In the genomic region with DNA sequence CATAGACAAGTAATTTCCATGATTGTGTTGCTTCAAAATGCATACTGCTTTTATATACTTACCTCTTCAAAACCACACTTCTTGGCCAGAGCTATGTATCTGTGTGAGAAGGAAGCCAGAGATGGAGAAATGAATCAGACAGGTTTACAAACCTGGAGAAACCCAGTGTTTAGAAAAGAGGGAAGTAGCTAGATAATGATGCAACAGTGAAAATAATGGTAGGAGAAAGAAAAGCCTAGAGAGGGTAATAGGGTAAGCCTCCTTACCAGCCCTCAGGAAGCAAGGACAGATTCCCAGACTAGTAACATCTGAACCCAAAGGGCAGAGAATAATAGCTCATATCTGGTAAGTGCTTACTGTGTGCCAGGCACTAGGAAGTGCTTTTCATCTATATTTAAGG, we compare ENCODE assay signal across 20 cellular contexts.
DNase-seq lines count a peak whose midpoint lies in the region; ATAC-seq and TF ChIP-seq lines count a peak whose summit lies in the region.
"Had no signal": no experiment of that assay in that cellular context is flagged by ENCODE, and none has a peak within 500 bp of the region (broad histone marks: within the 10 kb centered on the region; RNA-seq: fewer than 3 reads in every experiment).

No MANE protein-coding gene starts in this region.

- no peak overlapping the region for H3K4me3 Mint-ChIP-seq in GM23338
- H3K4me3 Mint-ChIP-seq: B cell; CD4-positive, alpha-beta T cell; T-helper 2 cell treated with Interferon-gamma antibody and Interleukin-4, amounts not matched to agents 5 μg/mL and 100 μg/mL, for 36 hours had no signal

- H3K4me3 ChIP-seq in BLaER1 treated with 17β-estradiol and CSF1 and Interleukin-3, amounts not matched to agents 10 nM and 100 nM = no peak overlapping the region
- no peak overlapping the region for H3K4me3 ChIP-seq in GM23338
- H3K4me3 ChIP-seq: GM12878, K562 had no signal

- no peaks in the 10 kb centered on the region for H3K9me2 ChIP-seq in GM23338 (ENCODE audit: insufficient read depth)

- peak overlapping the region; percentile 35; the same call in 1 of the 2 replicates for H2AFZ ChIP-seq in GM23338

- H3K27ac ChIP-seq in BLaER1 treated with 17β-estradiol and CSF1 and Interleukin-3, amounts not matched to agents 10 nM and 100 nM = peak overlapping the region in 9 of 11 experiments; percentile 58 to 85 (median 74); a peak in 18 of 22 replicates
- 0 out of 2 replicates have a peak overlapping the region, but pooled peaks have one; percentile 21 for H3K27ac ChIP-seq in GM23338 (ENCODE audit: low read depth)
- no peak overlapping the region for H3K27ac ChIP-seq in caudate nucleus (ENCODE audit: low read depth, low read length)

- peaks cover 6% of the 10 kb centered on the region; the same call in 2 of the 3 replicates for H3K9me3 Mint-ChIP-seq in GM23338
- H3K9me3 Mint-ChIP-seq: CD4-positive, alpha-beta T cell had no signal

- H3K36me3 Mint-ChIP-seq in GM23338 (ENCODE audit: low read depth) = peaks cover 5% of the 10 kb centered on the region

- H3F3A ChIP-seq in GM23338 (replicated peaks; ENCODE audit: low read depth) = no peaks in the 10 kb centered on the region

- ATAC-seq in GM23338 = no peak
- ATAC-seq: GM12878, HCT116, K562 had no signal

- no peaks in the 10 kb centered on the region for H3K36me3 ChIP-seq in BLaER1 treated with 17β-estradiol and CSF1 and Interleukin-3, amounts not matched to agents 10 nM and 100 nM
- no peaks in the 10 kb centered on the region for H3K36me3 ChIP-seq in GM23338 (ENCODE audit: insufficient read depth)

- no peak for TF ChIP-seq CTCF in GM23338 (conservative IDR thresholded peaks at IDR 0.05; ENCODE audit: low read depth in 2 of 2)

- H3K4me1 ChIP-seq in BLaER1 treated with 17β-estradiol and CSF1 and Interleukin-3, amounts not matched to agents 10 nM and 100 nM = peaks cover 16 to 39% (median 28%) of the 10 kb centered on the region in 10 experiments; a peak in 19 of 20 replicates
- peaks cover 10% of the 10 kb centered on the region for H3K4me1 ChIP-seq in GM23338 (ENCODE audit: insufficient read depth)

- H3K9me3 ChIP-seq in BLaER1 treated with 17β-estradiol and CSF1 and Interleukin-3, amounts not matched to agents 10 nM and 100 nM (replicated peaks in 1 of 11) = peaks cover 6 to 27% (median 13%) of the 10 kb centered on the region in 11 experiments; a peak in 20 of 22 replicates

- H3K27me3 Mint-ChIP-seq in GM23338 (ENCODE audit: insufficient read depth, low read depth, poor library complexity) = peaks cover 1% of the 10 kb centered on the region
- H3K27me3 Mint-ChIP-seq: B cell; CD4-positive, alpha-beta T cell had no signal

- H3K4me1 Mint-ChIP-seq in GM23338 = peaks cover 20% of the 10 kb centered on the region; the same call in 2 of the 3 replicates
- H3K4me1 Mint-ChIP-seq: B cell had no signal

- no peak for TF ChIP-seq POLR2A in erythroblast (IDR thresholded peaks at IDR 0.05; ENCODE audit: low read length)

- H3K27ac Mint-ChIP-seq in GM23338 = no peak overlapping the region; the same call in 1 of the 2 replicates
- H3K27ac Mint-ChIP-seq: B cell; CD4-positive, alpha-beta T cell; T-helper 2 cell treated with Interferon-gamma antibody and Interleukin-4, amounts not matched to agents 5 μg/mL and 100 μg/mL, for 36 hours had no signal

- H3K4me2 ChIP-seq in BLaER1 treated with 17β-estradiol and CSF1 and Interleukin-3, amounts not matched to agents 10 nM and 100 nM = peak overlapping the region in 9 of 11 experiments; percentile 28 to 78 (median 65); a peak in 15 of 22 replicates
- no peak overlapping the region for H3K4me2 ChIP-seq in GM23338

- H3K9ac ChIP-seq in BLaER1 treated with 17β-estradiol and CSF1 and Interleukin-3, amounts not matched to agents 10 nM and 100 nM = peak overlapping the region in 5 of 11 experiments; percentile 6 to 63 (median 53); a peak in 7 of 22 replicates

- no peaks in the 10 kb centered on the region for H3K79me2 ChIP-seq in GM23338 (replicated peaks; ENCODE audit: insufficient read depth)

- H3K27me3 ChIP-seq in BLaER1 treated with 17β-estradiol and CSF1 and Interleukin-3, amounts not matched to agents 10 nM and 100 nM = no peaks in the 10 kb centered on the region
- no peaks in the 10 kb centered on the region for H3K27me3 ChIP-seq in GM23338 (ENCODE audit: insufficient read depth)

- intact Hi-C loops in head of caudate nucleus (cut with DNase I) = no loop called here

- DNase-seq in GM23338 (ENCODE audit: low spot score) = no peak
- DNase-seq in NCI-H226 = peak; percentile 7
- DNase-seq in SKM-1 treated with dmso at 0.1 percent for 144 hours (lab: John Stamatoyannopoulos, UW; ENCODE audit: unreplicated experiment) = peak; percentile 72
- no peak for DNase-seq in head of caudate nucleus
- DNase-seq in activated CD4-positive, CD25-positive, alpha-beta regulatory T cell treated with anti-CD3 and anti-CD28 coated beads, Interleukin-2, amount 50 U/mL, for 72 hours = no peak
- DNase-seq in erythroblast (lab: John Stamatoyannopoulos, UW) = no peak
- no peak for DNase-seq in caudate nucleus (lab: John Stamatoyannopoulos, UW)
- DNase-seq: CD4-positive, alpha-beta T cell; NCI-H1105; NCI-H1694; NCI-H2107; NCI-H446; NCI-H69; SHP77 treated with DMSO at 0.1 percent for 48 hours had no signal

- no peaks in the 10 kb centered on the region for H4K20me1 ChIP-seq in BLaER1 treated with 17β-estradiol and CSF1 and Interleukin-3, amounts not matched to agents 10 nM and 100 nM
- no peaks in the 10 kb centered on the region for H4K20me1 ChIP-seq in GM23338 (replicated peaks; ENCODE audit: insufficient read depth)

TF ChIP-seq in GM23338, 12 proteins besides CTCF, POLR2A, EP300 and RAD21 (continues in another document):
- TF ChIP-seq ZNF114 (CRISPR knock-in tag; IDR thresholded peaks at IDR 0.05) = no peak
- no peak for TF ChIP-seq JUNB (IDR thresholded peaks at IDR 0.05; ENCODE audit: unreplicated experiment)
- no peak for TF ChIP-seq EZH2phosphoT487 (IDR thresholded peaks at IDR 0.05; ENCODE audit: unreplicated experiment)
- TF ChIP-seq, protein P1, sequence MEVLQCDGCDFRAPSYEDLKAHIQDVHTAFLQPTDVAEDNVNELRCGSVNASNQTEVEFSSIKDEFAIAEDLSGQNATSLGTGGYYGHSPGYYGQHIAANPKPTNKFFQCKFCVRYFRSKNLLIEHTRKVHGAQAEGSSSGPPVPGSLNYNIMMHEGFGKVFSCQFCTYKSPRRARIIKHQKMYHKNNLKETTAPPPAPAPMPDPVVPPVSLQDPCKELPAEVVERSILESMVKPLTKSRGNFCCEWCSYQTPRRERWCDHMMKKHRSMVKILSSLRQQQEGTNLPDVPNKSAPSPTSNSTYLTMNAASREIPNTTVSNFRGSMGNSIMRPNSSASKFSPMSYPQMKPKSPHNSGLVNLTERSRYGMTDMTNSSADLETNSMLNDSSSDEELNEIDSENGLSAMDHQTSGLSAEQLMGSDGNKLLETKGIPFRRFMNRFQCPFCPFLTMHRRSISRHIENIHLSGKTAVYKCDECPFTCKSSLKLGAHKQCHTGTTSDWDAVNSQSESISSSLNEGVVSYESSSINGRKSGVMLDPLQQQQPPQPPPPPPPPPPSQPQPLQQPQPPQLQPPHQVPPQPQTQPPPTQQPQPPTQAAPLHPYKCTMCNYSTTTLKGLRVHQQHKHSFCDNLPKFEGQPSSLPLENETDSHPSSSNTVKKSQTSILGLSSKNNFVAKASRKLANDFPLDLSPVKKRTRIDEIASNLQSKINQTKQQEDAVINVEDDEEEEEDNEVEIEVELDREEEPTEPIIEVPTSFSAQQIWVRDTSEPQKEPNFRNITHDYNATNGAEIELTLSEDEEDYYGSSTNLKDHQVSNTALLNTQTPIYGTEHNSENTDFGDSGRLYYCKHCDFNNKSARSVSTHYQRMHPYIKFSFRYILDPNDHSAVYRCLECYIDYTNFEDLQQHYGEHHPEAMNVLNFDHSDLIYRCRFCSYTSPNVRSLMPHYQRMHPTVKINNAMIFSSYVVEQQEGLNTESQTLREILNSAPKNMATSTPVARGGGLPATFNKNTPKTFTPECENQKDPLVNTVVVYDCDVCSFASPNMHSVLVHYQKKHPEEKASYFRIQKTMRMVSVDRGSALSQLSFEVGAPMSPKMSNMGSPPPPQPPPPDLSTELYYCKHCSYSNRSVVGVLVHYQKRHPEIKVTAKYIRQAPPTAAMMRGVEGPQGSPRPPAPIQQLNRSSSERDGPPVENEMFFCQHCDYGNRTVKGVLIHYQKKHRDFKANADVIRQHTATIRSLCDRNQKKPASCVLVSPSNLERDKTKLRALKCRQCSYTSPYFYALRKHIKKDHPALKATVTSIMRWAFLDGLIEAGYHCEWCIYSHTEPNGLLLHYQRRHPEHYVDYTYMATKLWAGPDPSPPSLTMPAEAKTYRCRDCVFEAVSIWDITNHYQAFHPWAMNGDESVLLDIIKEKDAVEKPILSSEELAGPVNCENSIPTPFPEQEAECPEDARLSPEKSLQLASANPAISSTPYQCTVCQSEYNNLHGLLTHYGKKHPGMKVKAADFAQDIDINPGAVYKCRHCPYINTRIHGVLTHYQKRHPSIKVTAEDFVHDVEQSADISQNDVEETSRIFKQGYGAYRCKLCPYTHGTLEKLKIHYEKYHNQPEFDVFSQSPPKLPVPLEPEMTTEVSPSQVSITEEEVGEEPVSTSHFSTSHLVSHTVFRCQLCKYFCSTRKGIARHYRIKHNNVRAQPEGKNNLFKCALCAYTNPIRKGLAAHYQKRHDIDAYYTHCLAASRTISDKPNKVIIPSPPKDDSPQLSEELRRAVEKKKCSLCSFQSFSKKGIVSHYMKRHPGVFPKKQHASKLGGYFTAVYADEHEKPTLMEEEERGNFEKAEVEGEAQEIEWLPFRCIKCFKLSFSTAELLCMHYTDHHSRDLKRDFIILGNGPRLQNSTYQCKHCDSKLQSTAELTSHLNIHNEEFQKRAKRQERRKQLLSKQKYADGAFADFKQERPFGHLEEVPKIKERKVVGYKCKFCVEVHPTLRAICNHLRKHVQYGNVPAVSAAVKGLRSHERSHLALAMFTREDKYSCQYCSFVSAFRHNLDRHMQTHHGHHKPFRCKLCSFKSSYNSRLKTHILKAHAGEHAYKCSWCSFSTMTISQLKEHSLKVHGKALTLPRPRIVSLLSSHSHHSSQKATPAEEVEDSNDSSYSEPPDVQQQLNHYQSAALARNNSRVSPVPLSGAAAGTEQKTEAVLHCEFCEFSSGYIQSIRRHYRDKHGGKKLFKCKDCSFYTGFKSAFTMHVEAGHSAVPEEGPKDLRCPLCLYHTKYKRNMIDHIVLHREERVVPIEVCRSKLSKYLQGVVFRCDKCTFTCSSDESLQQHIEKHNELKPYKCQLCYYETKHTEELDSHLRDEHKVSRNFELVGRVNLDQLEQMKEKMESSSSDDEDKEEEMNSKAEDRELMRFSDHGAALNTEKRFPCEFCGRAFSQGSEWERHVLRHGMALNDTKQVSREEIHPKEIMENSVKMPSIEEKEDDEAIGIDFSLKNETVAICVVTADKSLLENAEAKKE (CRISPR knock-in tag; IDR thresholded peaks at IDR 0.05) = no peak

Comparison
In these comparisons a context has a peak if more than half of its experiments do, and no peak if none do; other contexts are left out.
1. DNase-seq: peak in NCI-H226 (single experiment) and SKM-1 treated with dmso at 0.1 percent for 144 hours (single experiment); none in GM23338 (single experiment), head of caudate nucleus (0 of 42), activated CD4-positive, CD25-positive, alpha-beta regulatory T cell treated with anti-CD3 and anti-CD28 coated beads, Interleukin-2, amount 50 U/mL, for 72 hours (single experiment), erythroblast (0 of 2) and caudate nucleus (0 of 61).